Comparison of ENCODE assay signal across 18 cellular contexts in the genomic region with DNA sequence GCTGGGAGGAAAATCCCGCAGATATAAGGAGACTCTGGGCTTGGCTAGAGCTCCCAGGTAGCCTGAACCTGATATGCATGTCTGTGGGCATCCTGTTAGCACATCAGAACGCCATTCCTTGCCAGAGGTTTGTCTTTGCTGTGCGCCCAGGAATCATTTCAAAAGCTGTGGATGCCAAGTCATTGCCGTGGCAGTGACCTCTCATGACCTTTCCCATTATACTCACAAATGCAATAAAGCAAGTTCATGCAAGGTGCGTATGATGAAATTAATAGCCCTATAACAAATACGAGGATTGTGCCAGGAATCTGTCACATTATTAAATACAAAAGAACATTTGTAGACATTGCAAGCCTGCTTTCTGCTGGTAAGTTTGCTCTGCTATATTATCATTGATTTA.
DNase-seq lines count a peak whose midpoint lies in the region; ATAC-seq and TF ChIP-seq lines count a peak whose summit lies in the region.
"Had no signal": no experiment of that assay in that cellular context is flagged by ENCODE, and none has a peak within 500 bp of the region (broad histone marks: within the 10 kb centered on the region; RNA-seq: fewer than 3 reads in every experiment).

No MANE protein-coding gene starts in this region.

- no peak for TF ChIP-seq CTCF in 22Rv1 (IDR thresholded peaks at IDR 0.05)
- no peak for TF ChIP-seq CTCF in epithelial cell of esophagus (IDR thresholded peaks at IDR 0.05; ENCODE audit: insufficient read depth, low read depth, low read length, missing control alignments)

- H3K4me3 ChIP-seq in epithelial cell of esophagus (ENCODE audit: low read length), result no peak overlapping the region
- H3K4me3 ChIP-seq: SJCRH30 had no signal

- no peak for ATAC-seq in HG03342 (IDR thresholded peaks at IDR 0.05; ENCODE audit: unreplicated experiment)
- no peak for ATAC-seq in HG02571 (IDR thresholded peaks at IDR 0.05; ENCODE audit: unreplicated experiment)

- H3K27ac ChIP-seq in 22Rv1, result peak overlapping the region; percentile 25; the same call in 1 of the 2 replicates
- H3K27ac ChIP-seq: SJCRH30 had no signal

- peak; percentile 76 for DNase-seq in HT-29 (ENCODE audit: low spot score)
- DNase-seq in NCI-H2171 (lab: John Stamatoyannopoulos, UW), result peak; percentile 71
- DNase-seq in epithelial cell of esophagus (ENCODE audit: low read depth), result peak; percentile 93
- DNase-seq in Kasumi-1 (lab: John Stamatoyannopoulos, UW), result no peak
- no peak for DNase-seq in posterior vena cava (ENCODE audit: low spot score)
- DNase-seq: activated T-cell treated with anti-CD3 and anti-CD28 coated beads, Interleukin-2, amount 50 U/mL, for 24 hours; central memory CD4-positive, alpha-beta T cell; glutamatergic neuron; GOT3; islet precursor cell; Karpas-422; midbrain; NCI-H510A treated with DMSO at 0.1 percent for 48 hours; nucleus accumbens; SJCRH30 had no signal

- intact Hi-C loops in posterior vena cava (cut with DNase I), result no loop called here

Comparison
In these comparisons a context has a peak if more than half of its experiments do, and no peak if none do; other contexts are left out.
1. DNase-seq: peak in HT-29 (single experiment), NCI-H2171 (single experiment) and epithelial cell of esophagus (single experiment); none in Kasumi-1 (0 of 2) and posterior vena cava (single experiment).